Comparison of ENCODE assay signal across 26 cellular contexts in genomic region chr1:200951016-200951415, GRCh38. TPM values are rescaled to one million over a fixed set of nuclear protein-coding genes. Genes with fewer than 3 reads are reported as not detected.
"Had no signal": no experiment of that assay in that cellular context is flagged by ENCODE, and none has a peak within 500 bp of the region (broad histone marks: within the 10 kb centered on the region; RNA-seq: fewer than 3 reads in every experiment).

No MANE protein-coding gene starts in this region.

- H3K4me1 ChIP-seq: esophagus muscularis mucosa, heart right ventricle, pancreas, psoas muscle, right atrium auricular region, tibial artery, vagina had no signal

- H3K9me3 ChIP-seq: neutrophil, pancreas, psoas muscle, vagina had no signal

- DNase-seq: activated CD4-positive, alpha-beta T cell treated with anti-CD3 and anti-CD28 coated beads, Interleukin-2, amount 10 ng/mL, durations not matched to agents 24 days and 14 days; activated CD8-positive, alpha-beta memory T cell treated with anti-CD3 and anti-CD28 coated beads, Interleukin-2, amount 10 ng/mL, durations not matched to agents 7 days and 5 days; activated CD8-positive, alpha-beta T cell treated with anti-CD3 and anti-CD28 coated beads for 36 hours; activated naive CD4-positive, alpha-beta T cell treated with anti-CD3 and anti-CD28 coated beads, Interleukin-2, amount 10 ng/mL, durations not matched to agents 7 days and 5 days; activated naive CD8-positive, alpha-beta T cell treated with anti-CD3 and anti-CD28 coated beads, Interleukin-2, amount 50 U/mL, for 24 hours; activated T-cell treated with anti-CD3 and anti-CD28 coated beads for 4 hours; caudate nucleus; effector memory CD4-positive, alpha-beta T cell; heart right ventricle; islet precursor cell; left cardiac atrium; mesenchymal stem cell; psoas muscle; stimulated activated CD4-positive, alpha-beta T cell treated with anti-CD3 and anti-CD28 coated beads, Interleukin-4, amount 100 ng/mL, for 4 hours; substantia nigra; tibial artery had no signal

- H3K27me3 ChIP-seq: heart right ventricle, neutrophil, pancreas, right atrium auricular region, tibial artery, vagina had no signal

- H3K4me1 Mint-ChIP-seq: activated CD4-positive, alpha-beta T cell treated with anti-CD3 and anti-CD28 coated beads, Interleukin-2, amount 10 ng/mL, durations not matched to agents 24 days and 14 days; activated CD8-positive, alpha-beta memory T cell treated with anti-CD3 and anti-CD28 coated beads, Interleukin-2, amount 10 ng/mL, durations not matched to agents 7 days and 5 days; activated naive CD4-positive, alpha-beta T cell treated with anti-CD3 and anti-CD28 coated beads, Interleukin-2, amount 10 ng/mL, durations not matched to agents 7 days and 5 days; activated naive CD8-positive, alpha-beta T cell treated with anti-CD3 and anti-CD28 coated beads, Interleukin-2, amount 50 U/mL, for 24 hours; nephron had no signal

- H3K4me3 ChIP-seq: esophagus muscularis mucosa, heart right ventricle, pancreas, psoas muscle, right atrium auricular region, tibial artery, vagina had no signal

- H3K4me3 Mint-ChIP-seq: activated CD4-positive, alpha-beta T cell treated with anti-CD3 and anti-CD28 coated beads, Interleukin-2, amount 10 ng/mL, durations not matched to agents 24 days and 14 days; activated CD8-positive, alpha-beta memory T cell treated with anti-CD3 and anti-CD28 coated beads, Interleukin-2, amount 10 ng/mL, durations not matched to agents 7 days and 5 days; activated CD8-positive, alpha-beta T cell treated with anti-CD3 and anti-CD28 coated beads for 36 hours; activated naive CD4-positive, alpha-beta T cell treated with anti-CD3 and anti-CD28 coated beads, Interleukin-2, amount 10 ng/mL, durations not matched to agents 7 days and 5 days; activated naive CD8-positive, alpha-beta T cell treated with anti-CD3 and anti-CD28 coated beads, Interleukin-2, amount 50 U/mL, for 24 hours; nephron; stimulated activated naive CD8-positive, alpha-beta T cell treated with anti-CD3 and anti-CD28 coated beads, Interleukin-15, Interleukin-2, amounts not matched to agents 100 ng/mL and 50 ng/mL, for 24 hours had no signal

- ATAC-seq: activated CD8-positive, alpha-beta memory T cell treated with anti-CD3 and anti-CD28 coated beads, Interleukin-2, amount 10 ng/mL, durations not matched to agents 7 days and 5 days; activated CD8-positive, alpha-beta T cell treated with anti-CD3 and anti-CD28 coated beads for 36 hours; activated naive CD8-positive, alpha-beta T cell treated with anti-CD3 and anti-CD28 coated beads, Interleukin-2, amount 50 U/mL, for 24 hours; heart right ventricle; left cardiac atrium; pancreas had no signal

- H3K36me3 Mint-ChIP-seq: activated naive CD4-positive, alpha-beta T cell treated with anti-CD3 and anti-CD28 coated beads, Interleukin-2, amount 10 ng/mL, durations not matched to agents 7 days and 5 days had no signal

- H3K36me3 ChIP-seq: esophagus muscularis mucosa, heart right ventricle, neutrophil, pancreas, right atrium auricular region, vagina had no signal

- H3K27ac Mint-ChIP-seq: activated CD4-positive, alpha-beta T cell treated with anti-CD3 and anti-CD28 coated beads, Interleukin-2, amount 10 ng/mL, durations not matched to agents 24 days and 14 days; activated CD8-positive, alpha-beta memory T cell treated with anti-CD3 and anti-CD28 coated beads, Interleukin-2, amount 10 ng/mL, durations not matched to agents 7 days and 5 days; activated CD8-positive, alpha-beta T cell treated with anti-CD3 and anti-CD28 coated beads for 36 hours; activated naive CD4-positive, alpha-beta T cell treated with anti-CD3 and anti-CD28 coated beads, Interleukin-2, amount 10 ng/mL, durations not matched to agents 7 days and 5 days; activated naive CD8-positive, alpha-beta T cell treated with anti-CD3 and anti-CD28 coated beads, Interleukin-2, amount 50 U/mL, for 24 hours; nephron; stimulated activated naive CD8-positive, alpha-beta T cell treated with anti-CD3 and anti-CD28 coated beads, Interleukin-15, Interleukin-2, amounts not matched to agents 100 ng/mL and 50 ng/mL, for 24 hours had no signal

- H3K27ac ChIP-seq: esophagus muscularis mucosa, heart right ventricle, neutrophil, pancreas, psoas muscle, right atrium auricular region, tibial artery, vagina had no signal

RNA-seq across cellular contexts. Expression of gene INAVA, which starts 56.3 kb away (rescaled TPM):
- total RNA-seq: activated CD4-positive, alpha-beta T cell treated with anti-CD3 and anti-CD28 coated beads, Interleukin-2, amount 10 ng/mL, durations not matched to agents 24 days and 14 days; activated CD8-positive, alpha-beta T cell treated with anti-CD3 and anti-CD28 coated beads for 36 hours; dermis microvascular lymphatic vessel endothelial cell; psoas muscle; right atrium auricular region; T-helper 2 cell treated with Interferon-gamma antibody and Interleukin-4, amounts not matched to agents 100 ng/mL and 5 ng/mL, for 36 hours had no signal
- polyA plus RNA-seq: endothelial cell of umbilical vein had no signal
